Comparison of ENCODE assay signal across 13 cellular contexts in the genomic region with DNA sequence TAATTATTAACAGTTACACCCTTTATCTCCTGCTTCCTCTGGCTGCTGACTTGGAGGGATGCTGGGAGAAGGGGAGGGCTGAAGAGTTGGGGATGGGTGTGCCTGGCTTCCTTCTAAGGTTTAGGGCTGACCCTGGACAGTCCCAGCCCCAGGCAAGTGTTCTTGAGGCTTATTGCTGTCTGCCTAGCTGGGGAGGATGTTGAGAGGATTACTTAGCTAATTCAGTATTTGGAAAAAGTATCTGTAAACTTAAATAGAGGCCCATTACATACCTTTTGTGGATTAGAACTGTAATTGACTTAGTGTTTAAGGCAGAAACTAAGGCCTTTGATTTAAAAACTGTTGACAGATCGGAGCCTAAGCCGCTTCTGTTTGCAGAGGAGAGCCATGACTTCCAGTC.
"Had no signal": no experiment of that assay in that cellular context is flagged by ENCODE, and none has a peak within 500 bp of the region (broad histone marks: within the 10 kb centered on the region; RNA-seq: fewer than 3 reads in every experiment).

No MANE protein-coding gene starts in this region.

- H3K36me3 ChIP-seq: prostate gland, right lobe of liver, upper lobe of left lung had no signal

- H3K4me1 ChIP-seq: prostate gland, right lobe of liver had no signal

- H3K27ac Mint-ChIP-seq: activated CD8-positive, alpha-beta T cell treated with anti-CD3 and anti-CD28 coated beads, Interleukin-2, amount 10 ng/mL, durations not matched to agents 7 days and 5 days; activated T-helper 1 cell treated with anti-CD3 and anti-CD28 coated beads, Interleukin-12 subunit alpha, Interleukin-12 subunit beta, Interleukin-2, Interleukin-4 antibody, amounts not matched to agents 30 ng/mL and 10 ng/mL and 1 ng/mL, durations not matched to agents 14 hours and 24 hours and 36 hours; naive thymus-derived CD4-positive, alpha-beta T cell had no signal

- H3K9me3 ChIP-seq: gastroesophageal sphincter, prostate gland, right lobe of liver, upper lobe of left lung had no signal

- H3K9me3 Mint-ChIP-seq: activated T-helper 1 cell treated with anti-CD3 and anti-CD28 coated beads, Interleukin-12 subunit alpha, Interleukin-12 subunit beta, Interleukin-2, Interleukin-4 antibody, amounts not matched to agents 30 ng/mL and 10 ng/mL and 1 ng/mL, durations not matched to agents 14 hours and 24 hours and 36 hours; naive thymus-derived CD4-positive, alpha-beta T cell had no signal

- H3K27ac ChIP-seq: gastroesophageal sphincter, hepatocyte, prostate gland, right lobe of liver, upper lobe of left lung had no signal

- H3K36me3 Mint-ChIP-seq: naive thymus-derived CD4-positive, alpha-beta T cell had no signal

- H3K4me3 ChIP-seq: gastroesophageal sphincter, hepatocyte, lung, prostate gland, right lobe of liver, upper lobe of left lung had no signal

- ATAC-seq: activated CD8-positive, alpha-beta T cell treated with anti-CD3 and anti-CD28 coated beads, Interleukin-2, amount 10 ng/mL, durations not matched to agents 7 days and 5 days; gastroesophageal sphincter; naive thymus-derived CD4-positive, alpha-beta T cell; right lobe of liver had no signal

- H3K27me3 ChIP-seq: gastroesophageal sphincter, hepatocyte, right lobe of liver, upper lobe of left lung had no signal

- H3K4me3 Mint-ChIP-seq: activated CD8-positive, alpha-beta T cell treated with anti-CD3 and anti-CD28 coated beads, Interleukin-2, amount 10 ng/mL, durations not matched to agents 7 days and 5 days; activated T-helper 1 cell treated with anti-CD3 and anti-CD28 coated beads, Interleukin-12 subunit alpha, Interleukin-12 subunit beta, Interleukin-2, Interleukin-4 antibody, amounts not matched to agents 30 ng/mL and 10 ng/mL and 1 ng/mL, durations not matched to agents 14 hours and 24 hours and 36 hours; naive thymus-derived CD4-positive, alpha-beta T cell had no signal

- DNase-seq: activated CD4-positive, alpha-beta T cell treated with anti-CD3 and anti-CD28 coated beads for 48 hours; activated CD8-positive, alpha-beta T cell treated with anti-CD3 and anti-CD28 coated beads, Interleukin-2, amount 10 ng/mL, durations not matched to agents 7 days and 5 days; activated naive CD4-positive, alpha-beta T cell treated with Interleukin-2 at 50 U/mL for 16 hours; naive thymus-derived CD4-positive, alpha-beta T cell; stimulated activated CD4-positive, alpha-beta T cell treated with anti-CD3 and anti-CD28 coated beads, Interleukin-2, amount 100 ng/mL, for 24 hours; stimulated activated naive CD4-positive, alpha-beta T cell treated with Interleukin-2 at 50 U/mL for 16 hours; upper lobe of left lung had no signal
